ENCODE assay signal across 15 cellular contexts in genomic region chr1:10280442-10281350, GRCh38.
DNase-seq lines count a peak whose midpoint lies in the region; ATAC-seq and TF ChIP-seq lines count a peak whose summit lies in the region.
"Had no signal": no experiment of that assay in that cellular context is flagged by ENCODE, and none has a peak within 500 bp of the region (broad histone marks: within the 10 kb centered on the region; RNA-seq: fewer than 3 reads in every experiment).

No MANE protein-coding gene starts in this region.

- H3K79me2 ChIP-seq in osteoblast (ENCODE audit: insufficient read depth, low read length): peaks cover 15% of the 10 kb centered on the region

- H3K27ac ChIP-seq in osteoblast (ENCODE audit: low read depth, low read length): peak overlapping the region; percentile 72
- H3K27ac ChIP-seq: upper lobe of right lung had no signal

- H3K4me2 ChIP-seq in osteoblast (ENCODE audit: insufficient read depth, low read length): peak overlapping the region; percentile 35

- no peak overlapping the region for H3K4me3 Mint-ChIP-seq in brain
- H3K4me3 Mint-ChIP-seq in natural killer cell: no peak overlapping the region
- H3K4me3 Mint-ChIP-seq: neural crest cell had no signal

- H3K4me1 Mint-ChIP-seq in brain (peaks cover 28% of the 10 kb centered on the region), natural killer cell (no peaks in the 10 kb centered on the region)

- TF ChIP-seq CTCF in brain (conservative IDR thresholded peaks at IDR 0.05): no peak
- no peak for TF ChIP-seq CTCF in osteoblast (IDR thresholded peaks at IDR 0.05; ENCODE audit: extremely low read depth, low read depth, low read length)
- no peak for TF ChIP-seq CTCF in natural killer cell (IDR thresholded peaks at IDR 0.05)

- peaks cover 13% of the 10 kb centered on the region for H4K20me1 ChIP-seq in osteoblast (ENCODE audit: insufficient read depth, low read length)

- H3K4me1 ChIP-seq in osteoblast (ENCODE audit: insufficient read depth, low read length): peaks cover 20% of the 10 kb centered on the region
- H3K4me1 ChIP-seq: upper lobe of right lung had no signal

- peak; percentile 54 to 60 for ATAC-seq in activated CD4-positive, CD25-positive, alpha-beta regulatory T cell treated with anti-CD3 and anti-CD28 coated beads, Interleukin-2, amount 50 U/mL, for 24 hours
- no peak for ATAC-seq in natural killer cell
- ATAC-seq in GM19023 (IDR thresholded peaks at IDR 0.05; ENCODE audit: unreplicated experiment): no peak
- ATAC-seq: left ventricle myocardium superior, upper lobe of right lung had no signal

- no peak for DNase-seq in activated CD4-positive, CD25-positive, alpha-beta regulatory T cell (lab: John Stamatoyannopoulos, UW)
- peak; percentile 50 for DNase-seq in HCEC 1CT
- DNase-seq in osteoblast (ENCODE audit: insufficient read length, low spot score, missing footprints): peak; percentile 83
- DNase-seq in NCI-H2029 treated with DMSO at 0.1 percent for 48 hours (lab: John Stamatoyannopoulos, UW): no peak
- no peak for DNase-seq in natural killer cell
- DNase-seq: 8988T; effector CD8-positive, alpha-beta T cell; head of caudate nucleus; left ventricle myocardium superior; NCI-H2227 treated with DMSO at 0.1 percent for 48 hours; upper lobe of right lung had no signal

- no peak overlapping the region for H2AFZ ChIP-seq in osteoblast (ENCODE audit: low read length)

- H3K4me3 ChIP-seq in osteoblast (ENCODE audit: insufficient read depth, low read length): no peak overlapping the region
- H3K4me3 ChIP-seq: upper lobe of right lung had no signal

- H3K27ac Mint-ChIP-seq in brain: peak overlapping the region in 3 of 5 experiments; percentile 54 to 82 (median 68)
- no peak overlapping the region for H3K27ac Mint-ChIP-seq in natural killer cell

- no peaks in the 10 kb centered on the region for H3K9me3 ChIP-seq in osteoblast (ENCODE audit: low read depth, low read length)
- H3K9me3 ChIP-seq: upper lobe of right lung had no signal

- intact Hi-C loops in natural killer cell (cut with micrococcal nuclease): no loop called here

- H3K36me3 Mint-ChIP-seq in brain: peaks cover 81% of the 10 kb centered on the region
- H3K36me3 Mint-ChIP-seq in natural killer cell: no peaks in the 10 kb centered on the region

- H3K27me3 Mint-ChIP-seq in brain (no peaks in the 10 kb centered on the region), natural killer cell (ENCODE audit: low read depth in 2 of 2) (no peaks in the 10 kb centered on the region)

- H3K27me3 ChIP-seq in osteoblast (ENCODE audit: insufficient read depth, low read length): no peaks in the 10 kb centered on the region
- H3K27me3 ChIP-seq: upper lobe of right lung had no signal

- no peaks in the 10 kb centered on the region for H3K9me3 Mint-ChIP-seq in brain
- no peaks in the 10 kb centered on the region for H3K9me3 Mint-ChIP-seq in natural killer cell
- H3K9me3 Mint-ChIP-seq: neural crest cell had no signal

- peaks cover 66% of the 10 kb centered on the region for H3K36me3 ChIP-seq in osteoblast (ENCODE audit: insufficient read depth, low read length)

Comparison
In these comparisons a context has a peak if more than half of its experiments do, and no peak if none do; other contexts are left out.
1. ATAC-seq: peak in activated CD4-positive, CD25-positive, alpha-beta regulatory T cell treated with anti-CD3 and anti-CD28 coated beads, Interleukin-2, amount 50 U/mL, for 24 hours (2 of 2); none in natural killer cell (0 of 3) and GM19023 (single experiment).
2. DNase-seq: peak in HCEC 1CT (single experiment) and osteoblast (single experiment); none in activated CD4-positive, CD25-positive, alpha-beta regulatory T cell (0 of 4), NCI-H2029 treated with DMSO at 0.1 percent for 48 hours (single experiment) and natural killer cell (single experiment).
3. H3K27ac Mint-ChIP-seq: peak in brain (3 of 5); none in natural killer cell (0 of 2).